8 cellular contexts compared by ENCODE assay signal in the genomic region with DNA sequence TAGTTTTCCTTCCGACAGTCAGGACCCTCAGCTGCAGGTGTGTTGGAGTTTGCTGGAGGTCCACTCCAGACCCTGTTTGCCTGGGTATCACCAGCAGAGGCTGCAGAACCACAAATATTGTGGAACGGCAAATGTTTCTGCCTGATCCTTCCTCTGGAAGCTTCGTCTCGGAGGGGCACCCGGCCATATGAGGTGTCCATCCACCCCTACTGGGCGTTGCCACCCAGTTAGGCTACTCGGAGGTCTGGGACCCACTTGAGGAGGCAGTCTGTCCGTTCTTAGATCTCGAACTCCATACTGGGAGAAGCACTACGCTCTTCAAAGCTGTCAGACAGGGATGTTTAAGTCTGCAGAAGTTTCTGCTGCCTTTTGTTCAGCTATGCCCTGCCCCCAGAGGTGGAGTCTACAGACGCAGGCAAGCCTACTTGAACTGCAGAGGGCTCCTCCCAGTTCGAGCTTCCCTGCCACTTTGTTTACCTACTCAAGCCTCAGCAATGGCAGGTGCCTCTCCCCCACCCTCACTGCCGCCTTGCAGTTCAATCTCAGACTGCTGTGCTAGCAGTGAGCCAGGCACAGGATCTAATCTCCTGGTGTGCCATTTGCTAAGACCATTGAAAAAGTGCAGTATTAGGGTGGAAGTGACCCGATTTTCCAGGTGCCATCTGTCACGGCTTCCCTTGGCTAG. TPM values are rescaled to one million over a fixed set of nuclear protein-coding genes. Genes with fewer than 3 reads are reported as not detected.
DNase-seq lines count a peak whose midpoint lies in the region; ATAC-seq lines count a peak whose summit lies in the region.
"Not testable (repeated sequence)": the region's sequence is repeated elsewhere in the genome, so short reads cannot be mapped to it uniquely, and the experiment has no call there.
"Had no signal": no experiment of that assay in that cellular context is flagged by ENCODE, and none has a peak within 500 bp of the region (broad histone marks: within the 10 kb centered on the region; RNA-seq: fewer than 3 reads in every experiment).

No MANE protein-coding gene starts in this region.

- POLR2A ChIA-PET in T-cell (lab: Charles Lee): interaction anchor here (0.5 to 2.2 kb wide), 12 partner anchors 12 to 71 kb away, joined by 3 to 49 read pairs (median 8); a partner anchor contains a TSS
- POLR2A ChIA-PET in activated CD4-positive, alpha-beta T cell treated with anti-CD3 and anti-CD28 coated beads, Interleukin-2, amount 10 ng/mL, durations not matched to agents 7 days and 5 days (lab: Charles Lee): not testable (repeated sequence)

- CTCF ChIA-PET in T-cell (lab: Charles Lee): interaction anchor here (1.0 to 2.0 kb wide), 5 partner anchors 10 to 77 kb away, joined by 3 to 11 read pairs (median 7); a partner anchor contains a TSS
- CTCF ChIA-PET in activated CD4-positive, alpha-beta T cell treated with anti-CD3 and anti-CD28 coated beads, Interleukin-2, amount 10 ng/mL, durations not matched to agents 7 days and 5 days (lab: Charles Lee): interaction anchor here (0.7 to 2.1 kb wide), 5 partner anchors 13 to 100 kb away, joined by 3 to 11 read pairs (median 3); no protein-coding TSS in a partner anchor
- CTCF ChIA-PET in activated naive CD4-positive, alpha-beta T cell treated with anti-CD3 and anti-CD28 coated beads for 36 hours (lab: Charles Lee): interaction anchor here (0.7 to 6.7 kb wide), 10 partner anchors 11 to 100 kb away, joined by 3 to 57 read pairs (median 5); a partner anchor contains a TSS

- peak overlapping the region; percentile 99 to 100 for H3K27ac Mint-ChIP-seq in T-cell
- peak overlapping the region; percentile 99 for H3K27ac Mint-ChIP-seq in activated CD4-positive, alpha-beta T cell treated with anti-CD3 and anti-CD28 coated beads, Interleukin-2, amount 10 ng/mL, durations not matched to agents 7 days and 5 days
- peak overlapping the region; percentile 72 for H3K27ac Mint-ChIP-seq in activated naive CD4-positive, alpha-beta T cell treated with anti-CD3 and anti-CD28 coated beads for 36 hours
- H3K27ac Mint-ChIP-seq in effector memory CD8-positive, alpha-beta T cell: peak overlapping the region; percentile 60 to 94
- H3K27ac Mint-ChIP-seq in natural killer cell treated with Interleukin-12 subunit alpha and Interleukin-12 subunit beta and Interleukin-15 and Interleukin-18, amount 100 ng/mL, for 72 hours: peak overlapping the region; percentile 58 to 75

- not testable (repeated sequence) for H3K27me3 Mint-ChIP-seq in T-cell; activated CD4-positive, alpha-beta T cell treated with anti-CD3 and anti-CD28 coated beads, Interleukin-2, amount 10 ng/mL, durations not matched to agents 7 days and 5 days; activated naive CD4-positive, alpha-beta T cell treated with anti-CD3 and anti-CD28 coated beads for 36 hours (ENCODE audit: low read depth); effector memory CD8-positive, alpha-beta T cell; natural killer cell treated with Interleukin-12 subunit alpha and Interleukin-12 subunit beta and Interleukin-15 and Interleukin-18, amount 100 ng/mL, for 72 hours

- H3K4me3 Mint-ChIP-seq in T-cell: peak overlapping the region in 1 of 3 donors; percentile 67
- H3K4me3 Mint-ChIP-seq in activated CD4-positive, alpha-beta T cell treated with anti-CD3 and anti-CD28 coated beads, Interleukin-2, amount 10 ng/mL, durations not matched to agents 7 days and 5 days; activated naive CD4-positive, alpha-beta T cell treated with anti-CD3 and anti-CD28 coated beads for 36 hours; natural killer cell treated with Interleukin-12 subunit alpha and Interleukin-12 subunit beta and Interleukin-15 and Interleukin-18, amount 100 ng/mL, for 72 hours: not testable (repeated sequence)
- peak overlapping the region in 1 of 2 donors; percentile 58 for H3K4me3 Mint-ChIP-seq in effector memory CD8-positive, alpha-beta T cell

- H3K9me3 Mint-ChIP-seq in T-cell: peaks cover 15 to 38% (median 25%) of the 10 kb centered on the region in 3 donors
- peaks cover 52% of the 10 kb centered on the region for H3K9me3 Mint-ChIP-seq in activated CD4-positive, alpha-beta T cell treated with anti-CD3 and anti-CD28 coated beads, Interleukin-2, amount 10 ng/mL, durations not matched to agents 7 days and 5 days
- peaks cover 38% of the 10 kb centered on the region for H3K9me3 Mint-ChIP-seq in activated naive CD4-positive, alpha-beta T cell treated with anti-CD3 and anti-CD28 coated beads for 36 hours
- H3K9me3 Mint-ChIP-seq in effector memory CD8-positive, alpha-beta T cell: not testable (repeated sequence)
- peaks cover 15% of the 10 kb centered on the region for H3K9me3 Mint-ChIP-seq in natural killer cell treated with Interleukin-12 subunit alpha and Interleukin-12 subunit beta and Interleukin-15 and Interleukin-18, amount 100 ng/mL, for 72 hours

- peak; percentile 37 for DNase-seq in DMS53 (lab: John Stamatoyannopoulos, UW)
- DNase-seq in NCI-H526 treated with DMSO at 0.1 percent for 48 hours (lab: John Stamatoyannopoulos, UW): peak; percentile 2
- DNase-seq in T-cell: peak in 19 of 34 experiments; percentile 20 to 71 (median 33)
- DNase-seq in activated CD4-positive, alpha-beta T cell treated with anti-CD3 and anti-CD28 coated beads, Interleukin-2, amount 10 ng/mL, durations not matched to agents 7 days and 5 days; effector memory CD8-positive, alpha-beta T cell; natural killer cell treated with Interleukin-12 subunit alpha and Interleukin-12 subunit beta and Interleukin-15 and Interleukin-18, amount 100 ng/mL, for 72 hours (ENCODE audit: low spot score): not testable (repeated sequence)
- peak; percentile 52 for DNase-seq in activated naive CD4-positive, alpha-beta T cell treated with anti-CD3 and anti-CD28 coated beads for 36 hours

- intact Hi-C loops in activated naive CD4-positive, alpha-beta T cell treated with anti-CD3 and anti-CD28 coated beads for 36 hours (cut with micrococcal nuclease): loop anchor here (5.0 kb wide), 3 partner anchors 224 to 609 kb away; a partner anchor contains a TSS

- peaks cover 61% of the 10 kb centered on the region for H3K36me3 Mint-ChIP-seq in T-cell
- H3K36me3 Mint-ChIP-seq in activated CD4-positive, alpha-beta T cell treated with anti-CD3 and anti-CD28 coated beads, Interleukin-2, amount 10 ng/mL, durations not matched to agents 7 days and 5 days (ENCODE audit: low read depth): peaks cover 79% of the 10 kb centered on the region
- peaks cover 54% of the 10 kb centered on the region for H3K36me3 Mint-ChIP-seq in activated naive CD4-positive, alpha-beta T cell treated with anti-CD3 and anti-CD28 coated beads for 36 hours (ENCODE audit: low read depth)
- peaks cover 43% of the 10 kb centered on the region for H3K36me3 Mint-ChIP-seq in effector memory CD8-positive, alpha-beta T cell (ENCODE audit: insufficient read depth)
- peaks cover 54% of the 10 kb centered on the region for H3K36me3 Mint-ChIP-seq in natural killer cell treated with Interleukin-12 subunit alpha and Interleukin-12 subunit beta and Interleukin-15 and Interleukin-18, amount 100 ng/mL, for 72 hours

- ATAC-seq in T-cell (replicated peaks in 1 of 4); effector memory CD8-positive, alpha-beta T cell (replicated peaks); natural killer cell treated with Interleukin-12 subunit alpha and Interleukin-12 subunit beta and Interleukin-15 and Interleukin-18, amount 100 ng/mL, for 72 hours: not testable (repeated sequence)

- peaks cover 59 to 69% (median 60%) of the 10 kb centered on the region in 3 donors for H3K4me1 Mint-ChIP-seq in T-cell
- H3K4me1 Mint-ChIP-seq in activated CD4-positive, alpha-beta T cell treated with anti-CD3 and anti-CD28 coated beads, Interleukin-2, amount 10 ng/mL, durations not matched to agents 7 days and 5 days: peaks cover 64% of the 10 kb centered on the region
- peaks cover 65% of the 10 kb centered on the region for H3K4me1 Mint-ChIP-seq in activated naive CD4-positive, alpha-beta T cell treated with anti-CD3 and anti-CD28 coated beads for 36 hours (ENCODE audit: low read depth)
- peaks cover 39 to 48% of the 10 kb centered on the region in 2 donors for H3K4me1 Mint-ChIP-seq in effector memory CD8-positive, alpha-beta T cell (ENCODE audit: low read depth in 2 of 2)
- peaks cover 51 to 56% of the 10 kb centered on the region in 2 donors for H3K4me1 Mint-ChIP-seq in natural killer cell treated with Interleukin-12 subunit alpha and Interleukin-12 subunit beta and Interleukin-15 and Interleukin-18, amount 100 ng/mL, for 72 hours (ENCODE audit: low read depth in 2 of 2)

RNA-seq across cellular contexts. Expression of a gene that starts 40.9 kb away (rescaled TPM):
- 100 to 1,000 TPM; 264 to 465 (median 273) TPM for total RNA-seq in T-cell
- 100 to 1,000 TPM; 234 to 279 TPM for total RNA-seq in activated CD4-positive, alpha-beta T cell treated with anti-CD3 and anti-CD28 coated beads, Interleukin-2, amount 10 ng/mL, durations not matched to agents 7 days and 5 days
- 100 to 1,000 TPM; 599 to 610 TPM for total RNA-seq in activated naive CD4-positive, alpha-beta T cell treated with anti-CD3 and anti-CD28 coated beads for 36 hours
- 1,000 to 10,000 TPM in 1 of 2 donors, 100 to 1,000 TPM in 1; 755 to 1,319 TPM for total RNA-seq in natural killer cell treated with Interleukin-12 subunit alpha and Interleukin-12 subunit beta and Interleukin-15 and Interleukin-18, amount 100 ng/mL, for 72 hours
- total RNA-seq: G401 had no signal
